Comparison of ENCODE assay signal across 8 cellular contexts in genomic region chr10:110076559-110077318, GRCh38.
DNase-seq lines count a peak whose midpoint lies in the region; ATAC-seq, FAIRE-seq and TF ChIP-seq lines count a peak whose summit lies in the region.

No MANE protein-coding gene starts in this region.

- POLR2A ChIA-PET in HCT116 (lab: Charles Lee) = no interaction called here
- POLR2A ChIA-PET in GM10248 (lab: Yijun Ruan, JAX) = no interaction called here

- H2AFZ ChIP-seq in HCT116 (ENCODE audit: low read depth, low read length, poor library complexity, severe bottlenecking) (no peak overlapping the region), hepatocyte (no peak overlapping the region)

- TF ChIP-seq CTCF in HCT116 (IDR thresholded peaks at IDR 0.05 in 2 of 3, conservative IDR thresholded peaks at IDR 0.05 in 1 of 3; ENCODE audit: borderline replicate concordance in 1 of 3, insufficient read depth in 1 of 3, low read depth in 2 of 3, low read length in 2 of 3) = no peak
- no peak for TF ChIP-seq CTCF in adrenal gland (IDR thresholded peaks at IDR 0.05)
- TF ChIP-seq CTCF in hepatocyte (IDR thresholded peaks at IDR 0.05; ENCODE audit: poor library complexity) = no peak
- no peak for TF ChIP-seq CTCF in GM10248 (IDR thresholded peaks at IDR 0.05; ENCODE audit: control extremely low read depth, extremely low read depth, low read depth, missing control alignments)

- H3K36me3 Mint-ChIP-seq in stimulated activated memory B cell treated with anti-CD40 and anti-IgM and Interleukin-4, amounts not matched to agents 10 μg/mL and 1 μg/mL and 100 μg/mL, for 72 hours = peaks cover 5% of the 10 kb centered on the region

- ATAC-seq in HCT116 = peak; percentile 52; the same call in 1 of the 2 replicates
- peak; percentile 80 for ATAC-seq in stimulated activated memory B cell treated with anti-CD40 and anti-IgM and Interleukin-4, amounts not matched to agents 10 μg/mL and 1 μg/mL and 100 μg/mL, for 72 hours

- peak overlapping the region; percentile 75 for H3K4me3 Mint-ChIP-seq in stimulated activated memory B cell treated with anti-CD40 and anti-IgM and Interleukin-4, amounts not matched to agents 10 μg/mL and 1 μg/mL and 100 μg/mL, for 72 hours

- intact Hi-C loops in HCT116 (cut with micrococcal nuclease) (no loop called here), adrenal gland (cut with DNase I) (loop anchor here in 1 of 2 donors (10.0 kb wide), 1 partner anchor 62 kb away; no protein-coding TSS in a partner anchor)

- peaks cover 59% of the 10 kb centered on the region for H3K4me1 Mint-ChIP-seq in stimulated activated memory B cell treated with anti-CD40 and anti-IgM and Interleukin-4, amounts not matched to agents 10 μg/mL and 1 μg/mL and 100 μg/mL, for 72 hours

- H3K27me3 Mint-ChIP-seq in stimulated activated memory B cell treated with anti-CD40 and anti-IgM and Interleukin-4, amounts not matched to agents 10 μg/mL and 1 μg/mL and 100 μg/mL, for 72 hours = no peaks in the 10 kb centered on the region

- H3K27ac ChIP-seq in HCT116 (ENCODE audit: low read depth, low read length) (no peak overlapping the region), adrenal gland (peak overlapping the region in 4 of 5 donors; percentile 18 to 76 (median 51)), hepatocyte (peak overlapping the region; percentile 75)

- H3K4me3 ChIP-seq in HCT116 (replicated peaks in 1 of 2; ENCODE audit: low read depth in 1 of 2, low read length in 2 of 2) (no peak overlapping the region), adrenal gland (peak overlapping the region in 1 of 4 donors; percentile 21), hepatocyte (peak overlapping the region; percentile 11)

- DNase-seq in GM18507 (ENCODE audit: extremely low spot score, insufficient read length, low read depth) (no peak), HCT116 (ENCODE audit: low read depth, low spot score) (peak; percentile 3), LoVo (ENCODE audit: low spot score) (peak; percentile 71), adrenal gland (peak in 6 of 7 donors; percentile 24 to 77 (median 56)), hepatocyte (ENCODE audit: low spot score) (peak; percentile 44), NCI-H2081 (lab: John Stamatoyannopoulos, UW) (no peak), GM10248 (ENCODE audit: extremely low spot score) (no peak)

- peak; percentile 94 for FAIRE-seq in GM18507 (lab: Jason Lieb, UNC)

- H3K9me3 Mint-ChIP-seq in stimulated activated memory B cell treated with anti-CD40 and anti-IgM and Interleukin-4, amounts not matched to agents 10 μg/mL and 1 μg/mL and 100 μg/mL, for 72 hours = no peaks in the 10 kb centered on the region

- no peaks in the 10 kb centered on the region for H3K79me2 ChIP-seq in HCT116 (ENCODE audit: insufficient read depth, low read length)
- H3K79me2 ChIP-seq in hepatocyte = peaks cover 88% of the 10 kb centered on the region

- no peaks in the 10 kb centered on the region for H3K36me3 ChIP-seq in HCT116 (ENCODE audit: control insufficient read depth in 1 of 2, insufficient read depth in 2 of 2, low read length in 2 of 2)
- no peaks in the 10 kb centered on the region for H3K36me3 ChIP-seq in adrenal gland (replicated peaks in 1 of 2)
- H3K36me3 ChIP-seq in hepatocyte (replicated peaks; ENCODE audit: insufficient read depth, low read depth) = no peaks in the 10 kb centered on the region

- no peak for TF ChIP-seq RAD21 in HCT116 (IDR thresholded peaks at IDR 0.05; ENCODE audit: low read depth)

- RAD21 ChIA-PET in HCT116 (lab: Charles Lee; ENCODE audit: low non-redundant PET in 1 of 2, low total read pairs in 2 of 2, uncharacterized antibody in 2 of 2, unreplicated experiment in 2 of 2) = no interaction called here

- H4K20me1 ChIP-seq in HCT116 (ENCODE audit: insufficient read depth) (no peaks in the 10 kb centered on the region), hepatocyte (ENCODE audit: insufficient read depth, poor library complexity, severe bottlenecking) (no peaks in the 10 kb centered on the region)

- H3K9ac ChIP-seq in HCT116 (ENCODE audit: low read length) = no peak overlapping the region

- no TSS peak for BruUV-seq in HCT116 (replicated peaks; lab: Mats Ljungman, UMichigan)

- H3K4me2 ChIP-seq in HCT116 (ENCODE audit: low read length) = peak overlapping the region; percentile 9; the same call in 1 of the 2 replicates
- peak overlapping the region; percentile 73 for H3K4me2 ChIP-seq in hepatocyte

- TF ChIP-seq POLR2A in HCT116 (IDR thresholded peaks at IDR 0.05; ENCODE audit: borderline replicate concordance, extremely low read depth, insufficient read depth, insufficient read length) (no peak), adrenal gland (IDR thresholded peaks at IDR 0.05) (no peak)

- peak overlapping the region; percentile 92 for H3K27ac Mint-ChIP-seq in stimulated activated memory B cell treated with anti-CD40 and anti-IgM and Interleukin-4, amounts not matched to agents 10 μg/mL and 1 μg/mL and 100 μg/mL, for 72 hours

- CTCF ChIA-PET in HCT116 (lab: Charles Lee) (no interaction called here), GM10248 (lab: Yijun Ruan, JAX) (interaction anchor here (1.2 to 1.3 kb wide), 2 partner anchors 9 to 37 kb away, joined by 3 to 5 read pairs; no protein-coding TSS in a partner anchor)

- no peaks in the 10 kb centered on the region for H3K9me3 ChIP-seq in HCT116 (ENCODE audit: control insufficient read depth in 1 of 2, insufficient read depth in 1 of 2, low read depth in 1 of 2, low read length in 2 of 2)
- no peaks in the 10 kb centered on the region for H3K9me3 ChIP-seq in adrenal gland (replicated peaks in 1 of 3)
- no peaks in the 10 kb centered on the region for H3K9me3 ChIP-seq in hepatocyte (ENCODE audit: low read depth)

- no peaks in the 10 kb centered on the region for H3K9me2 ChIP-seq in HCT116 (ENCODE audit: insufficient read depth)
- H3K9me2 ChIP-seq in hepatocyte (replicated peaks; ENCODE audit: insufficient read depth) = no peaks in the 10 kb centered on the region

- H3K27me3 ChIP-seq in HCT116 (ENCODE audit: insufficient read depth, low read length) = no peaks in the 10 kb centered on the region
- H3K27me3 ChIP-seq in adrenal gland = no peaks in the 10 kb centered on the region
- no peaks in the 10 kb centered on the region for H3K27me3 ChIP-seq in hepatocyte

- H3K4me1 ChIP-seq in HCT116 (ENCODE audit: control insufficient read depth in 1 of 2, insufficient read depth in 2 of 2, low read length in 2 of 2) (peaks cover 0 to 11% of the 10 kb centered on the region in 2 experiments; a peak in 1 of 4 replicates), adrenal gland (replicated peaks in 1 of 2) (peaks cover 18 to 50% of the 10 kb centered on the region in 2 donors), hepatocyte (ENCODE audit: insufficient read depth) (peaks cover 70% of the 10 kb centered on the region)

TF ChIP-seq in HCT116, 20 proteins besides CTCF, POLR2A, EP300 and RAD21:
- TF ChIP-seq FOSL1 (IDR thresholded peaks at IDR 0.05; ENCODE audit: low read depth) (no peak), SP1 (IDR thresholded peaks at IDR 0.05; ENCODE audit: low read depth) (peak; percentile 52; the same call in 1 of the 2 replicates), YY1 (IDR thresholded peaks at IDR 0.05; ENCODE audit: extremely low read depth, insufficient replicate concordance, low read depth, low read length) (no peak), ZFX (IDR thresholded peaks at IDR 0.05) (no peak), CEBPB (IDR thresholded peaks at IDR 0.05; ENCODE audit: low read depth) (peak; percentile 77)

Comparison
In these comparisons a context has a peak if more than half of its experiments do, and no peak if none do; other contexts are left out.
1. DNase-seq: peak in HCT116 (single experiment), LoVo (single experiment), adrenal gland (6 of 7) and hepatocyte (single experiment); none in GM18507 (single experiment), NCI-H2081 (0 of 2) and GM10248 (single experiment).